8 cellular contexts compared by ENCODE assay signal in the genomic region with DNA sequence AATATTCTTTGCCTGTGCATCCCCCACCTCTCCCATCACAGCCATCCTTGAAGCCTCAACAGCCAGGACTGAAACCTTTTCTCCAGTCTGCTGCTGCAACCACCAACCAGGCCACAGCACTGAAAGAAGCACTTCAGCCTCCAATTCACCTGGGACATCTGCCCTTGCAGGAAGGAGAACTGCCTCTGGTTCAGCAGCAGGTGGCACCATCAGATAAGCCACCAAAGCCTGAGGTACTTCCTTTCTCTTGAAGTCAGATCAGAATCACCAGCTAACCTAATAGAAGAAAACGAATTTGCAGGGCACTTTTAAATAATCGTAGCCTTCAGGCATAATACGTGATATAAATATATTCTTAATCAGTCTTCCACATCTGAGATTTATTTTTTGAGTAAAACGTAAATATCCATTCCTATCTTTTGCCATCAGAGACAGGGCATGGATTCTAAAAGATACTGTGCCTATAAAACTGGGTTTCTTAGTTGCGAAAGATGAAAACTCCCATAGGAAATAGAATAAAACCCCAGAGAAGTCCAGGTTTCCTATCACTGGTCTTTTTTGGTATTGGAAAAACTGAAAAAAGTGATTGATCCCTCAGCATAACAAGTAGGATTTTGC. TPM values are rescaled to one million over a fixed set of nuclear protein-coding genes. Genes with fewer than 3 reads are reported as not detected.
DNase-seq lines count a peak whose midpoint lies in the region; ATAC-seq and TF ChIP-seq lines count a peak whose summit lies in the region.

No MANE protein-coding gene starts in this region.

- H3K9ac ChIP-seq in GM23248 = no peak overlapping the region
- H3K9ac ChIP-seq in OCI-LY1 (ENCODE audit: low read length) = no peak overlapping the region

- H3K79me2 ChIP-seq in GM23248 (ENCODE audit: insufficient read depth) (no peaks in the 10 kb centered on the region), OCI-LY1 (ENCODE audit: insufficient read depth, low read length) (no peaks in the 10 kb centered on the region)

- TF ChIP-seq EP300 in upper lobe of left lung (IDR thresholded peaks at IDR 0.05) = no peak

- H3K4me3 Mint-ChIP-seq in osteocyte (ENCODE audit: unreplicated experiment) = no peak overlapping the region

- DNase-seq in GDM1 (lab: John Stamatoyannopoulos, UW) (peak; percentile 63), GM23248 (peak; percentile 69), KG1 (lab: John Stamatoyannopoulos, UW) (peak; percentile 73), activated T-cell treated with anti-CD3 and anti-CD28 coated beads for 48 hours (ENCODE audit: low read depth) (peak; percentile 33), fibroblast of peridontal ligament (ENCODE audit: extremely low read depth) (peak; percentile 72), osteocyte (ENCODE audit: extremely low spot score, unreplicated experiment) (no peak), upper lobe of left lung (peak in 1 of 2 donors; percentile 63)

- no peaks in the 10 kb centered on the region for H3K27me3 ChIP-seq in GM23248 (replicated peaks; ENCODE audit: insufficient read depth)
- no peaks in the 10 kb centered on the region for H3K27me3 ChIP-seq in OCI-LY1 (ENCODE audit: insufficient read depth, low read length)
- no peaks in the 10 kb centered on the region for H3K27me3 ChIP-seq in upper lobe of left lung

- TF ChIP-seq CTCF in OCI-LY1 (IDR thresholded peaks at IDR 0.05; ENCODE audit: low read length) (peak; percentile 97), osteocyte (IDR thresholded peaks at IDR 0.05) (peak; percentile 63), upper lobe of left lung (IDR thresholded peaks at IDR 0.05) (peak; percentile 53 to 74 (median 66))

- H3K4me3 ChIP-seq in GM23248 (no peak overlapping the region), OCI-LY1 (ENCODE audit: low read depth, low read length, poor library complexity, severe bottlenecking) (no peak overlapping the region), upper lobe of left lung (no peak overlapping the region)

- H3K9me2 ChIP-seq in GM23248 (ENCODE audit: insufficient read depth) (no peaks in the 10 kb centered on the region), OCI-LY1 (ENCODE audit: low read depth, low read length) (no peaks in the 10 kb centered on the region)

- H3K9me3 ChIP-seq in GM23248 (ENCODE audit: low read depth) = no peaks in the 10 kb centered on the region
- H3K9me3 ChIP-seq in OCI-LY1 (ENCODE audit: low read length) = no peaks in the 10 kb centered on the region
- H3K9me3 ChIP-seq in upper lobe of left lung = no peaks in the 10 kb centered on the region

- H3K27ac ChIP-seq in GM23248 (no peak overlapping the region), OCI-LY1 (ENCODE audit: low read depth, low read length, poor library complexity, severe bottlenecking) (no peak overlapping the region), upper lobe of left lung (no peak overlapping the region)

- H3K9me3 Mint-ChIP-seq in osteocyte (ENCODE audit: unreplicated experiment) = no peaks in the 10 kb centered on the region

- peaks cover 48% of the 10 kb centered on the region for H3K27me3 Mint-ChIP-seq in osteocyte (ENCODE audit: unreplicated experiment)

- H3K27ac Mint-ChIP-seq in osteocyte (ENCODE audit: unreplicated experiment) = no peak overlapping the region

- H3K4me2 ChIP-seq in GM23248 (ENCODE audit: unreplicated experiment) (no peak overlapping the region), OCI-LY1 (ENCODE audit: low read length) (no peak overlapping the region)

- in situ Hi-C loops in GM23248 (cut with MboI) = loop anchor here (25.0 kb wide), 1 partner anchor 1111 kb away; no protein-coding TSS in a partner anchor

- no peaks in the 10 kb centered on the region for H3K4me1 ChIP-seq in GM23248 (ENCODE audit: insufficient read depth)
- H3K4me1 ChIP-seq in OCI-LY1 (ENCODE audit: insufficient read depth, low read length, severe bottlenecking) = peaks cover 6% of the 10 kb centered on the region
- H3K4me1 ChIP-seq in upper lobe of left lung = no peaks in the 10 kb centered on the region

- H4K20me1 ChIP-seq in GM23248 (ENCODE audit: insufficient read depth) = no peaks in the 10 kb centered on the region
- H4K20me1 ChIP-seq in OCI-LY1 (ENCODE audit: insufficient read depth, low read length) = no peaks in the 10 kb centered on the region

- no peaks in the 10 kb centered on the region for H3K4me1 Mint-ChIP-seq in osteocyte (ENCODE audit: unreplicated experiment)

- ATAC-seq in upper lobe of left lung (ENCODE audit: low FRiP score in 2 of 2) = peak; percentile 77 to 83

- 22 to 31% methylated on average over 5 of the region's 5 CpGs for WGBS in GM23248 (ENCODE audit: low coverage in 1 of 2, low lambda C conversion rate in 2 of 2, missing lambda C conversion rate in 2 of 2), 2 experiments
- 30 to 34% methylated on average over 5 of the region's 5 CpGs for WGBS in upper lobe of left lung, 2 donors

- TF ChIP-seq POLR2A in upper lobe of left lung (IDR thresholded peaks at IDR 0.05) = no peak

- H3K36me3 ChIP-seq in GM23248 (ENCODE audit: low read depth) = no peaks in the 10 kb centered on the region
- no peaks in the 10 kb centered on the region for H3K36me3 ChIP-seq in OCI-LY1 (ENCODE audit: insufficient read depth, low read length)
- no peaks in the 10 kb centered on the region for H3K36me3 ChIP-seq in upper lobe of left lung

- no peak overlapping the region for H2AFZ ChIP-seq in GM23248
- 0 out of 2 replicates have a peak overlapping the region, but pooled peaks have one; percentile 9 for H2AFZ ChIP-seq in OCI-LY1 (ENCODE audit: low read length)

- no peaks in the 10 kb centered on the region for H3K36me3 Mint-ChIP-seq in osteocyte (ENCODE audit: unreplicated experiment)

- H3F3A ChIP-seq in GM23248 (ENCODE audit: insufficient read depth) = peaks cover 3% of the 10 kb centered on the region; the same call in 1 of the 2 replicates
- no peaks in the 10 kb centered on the region for H3F3A ChIP-seq in OCI-LY1 (ENCODE audit: insufficient read depth, low read length)

RNA-seq across cellular contexts. Expression of gene AMBN, which starts 9.5 kb away (rescaled TPM):
- total RNA-seq in GM23248 (2014; rRNA removed; shearing (Covaris generic)) = not detected in 2 replicates
- polyA plus RNA-seq in GM23248 (2016; fragmentation: Nextera tagmentation; extraction: Ambion mirVana) = not detected in 2 replicates
- total RNA-seq in osteocyte (not detected in 2 replicates), upper lobe of left lung (not detected)

RNA-seq across cellular contexts. Expression of gene ENAM, which starts 27.0 kb away (rescaled TPM):
- total RNA-seq in GM23248 (2014; rRNA removed; shearing (Covaris generic)) = not detected in 2 replicates
- not detected in 2 replicates for polyA plus RNA-seq in GM23248 (2016; fragmentation: Nextera tagmentation; extraction: Ambion mirVana)
- not detected in 2 replicates for total RNA-seq in osteocyte
- under 1 TPM in 2 of 6 donors, not detected in 4; 0.17 to 0.26 TPM for total RNA-seq in upper lobe of left lung
